ENCODE assay signal across 5 cellular contexts in genomic region chrX:30600269-30601176, GRCh38. TPM values are rescaled to one million over a fixed set of nuclear protein-coding genes. Genes with fewer than 3 reads are reported as not detected.
"Had no signal": no experiment of that assay in that cellular context is flagged by ENCODE, and none has a peak within 500 bp of the region (broad histone marks: within the 10 kb centered on the region; RNA-seq: fewer than 3 reads in every experiment).

No MANE protein-coding gene starts in this region.

RNA-seq across cellular contexts. Expression of gene TASL, which starts 23.0 kb away (rescaled TPM):
- total RNA-seq: dermis microvascular lymphatic vessel endothelial cell, endodermal cell, kidney epithelial cell, lung microvascular endothelial cell had no signal
- polyA plus RNA-seq: hepatocyte had no signal
